In the genomic region with DNA sequence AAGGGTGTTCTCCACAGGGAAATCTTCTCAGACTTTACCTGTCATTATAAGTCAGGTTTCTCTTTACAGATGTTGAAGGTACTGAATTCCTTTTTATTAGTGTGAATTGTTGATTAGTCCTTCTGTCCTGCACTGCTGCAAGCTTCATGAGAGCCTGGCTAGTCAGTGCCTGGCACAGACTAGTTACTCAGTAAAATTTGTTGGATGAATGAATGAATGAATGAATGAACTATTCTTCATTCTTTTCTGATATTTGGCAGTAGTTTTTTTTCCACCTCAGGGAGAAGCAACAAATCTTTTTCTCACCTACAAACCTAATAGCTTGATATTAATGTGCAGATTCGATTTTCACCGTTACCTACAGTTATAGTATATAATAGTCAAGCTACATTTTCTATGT, we compare ENCODE assay signal across 11 cellular contexts.
"Had no signal": no experiment of that assay in that cellular context is flagged by ENCODE, and none has a peak within 500 bp of the region (broad histone marks: within the 10 kb centered on the region; RNA-seq: fewer than 3 reads in every experiment).

No MANE protein-coding gene starts in this region.

- DNase-seq: GM23248, GOT3, H7, H9, HCEC 1CT, HFFc6 had no signal

- H3K9ac ChIP-seq: GM23248 had no signal

- H3K36me3 ChIP-seq: HAP-1 had no signal

- H3K4me2 ChIP-seq: GM23338 had no signal

- H3K9me3 ChIP-seq: HAP-1 had no signal

- H3K4me3 ChIP-seq: GM23248, GM23338, HAP-1 had no signal

- H2AFZ ChIP-seq: GM23248, GM23338 had no signal

- FAIRE-seq: H1, H54 had no signal

- ATAC-seq: GM23338, HCT116 had no signal

- H3K27ac ChIP-seq: GM23248 had no signal
